In the genomic region with DNA sequence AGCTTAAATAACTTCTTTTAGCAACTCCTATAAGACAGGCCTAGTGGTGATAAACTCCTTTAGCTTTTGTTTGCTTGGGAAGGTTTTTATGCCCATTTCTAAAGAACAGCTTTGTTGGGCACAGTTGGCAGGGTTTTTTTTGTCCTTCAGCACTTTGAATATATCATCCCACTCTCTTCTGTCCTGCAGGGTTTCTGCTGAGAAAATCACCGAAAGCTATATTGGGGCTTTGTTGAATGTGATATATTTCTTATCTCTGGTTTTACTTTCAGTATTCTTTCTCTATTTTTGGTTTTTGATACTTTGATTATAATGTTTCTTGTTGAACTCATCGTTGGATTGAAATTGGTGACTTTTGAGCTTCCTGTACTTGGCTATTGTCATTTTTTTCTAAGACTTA, we compare ENCODE assay signal across 34 cellular contexts.
"Had no signal": no experiment of that assay in that cellular context is flagged by ENCODE, and none has a peak within 500 bp of the region (broad histone marks: within the 10 kb centered on the region; RNA-seq: fewer than 3 reads in every experiment).

No MANE protein-coding gene starts in this region.

- H3K27ac ChIP-seq: KMS-11 had no signal

- H3K27me3 ChIP-seq: MG63 had no signal

- H3K36me3 ChIP-seq: MG63 had no signal

- H3K9ac ChIP-seq: KMS-11 had no signal

- H3K9me3 ChIP-seq: MG63 had no signal

- H3K4me2 ChIP-seq: KMS-11 had no signal

- H3K4me3 ChIP-seq: MG63 had no signal

- DNase-seq: Karpas-422, Kasumi-1, MG63, MV-4-11, NCI-H1048, NCI-H1092, NCI-H1092 treated with DMSO at 0.1 percent for 48 hours, NCI-H1105, NCI-H1105 treated with DMSO at 0.1 percent for 48 hours, NCI-H1417, NCI-H1417 treated with DMSO at 0.1 percent for 48 hours, NCI-H1436, NCI-H1436 treated with DMSO at 0.1 percent for 48 hours, NCI-H146, NCI-H1694, NCI-H1694 treated with DMSO at 0.1 percent for 48 hours, NCI-H187, NCI-H187 treated with DMSO at 0.1 percent for 48 hours, NCI-H1930, NCI-H2029, NCI-H2029 treated with DMSO at 0.1 percent for 48 hours, NCI-H2081, NCI-H2081 treated with DMSO at 0.1 percent for 48 hours, NCI-H2107, NCI-H2171, NCI-H2171 treated with DMSO at 0.1 percent for 48 hours, NCI-H2227 treated with DMSO at 0.1 percent for 48 hours, NCI-H226, NCI-H345, NCI-H446, NCI-H446 treated with DMSO at 0.1 percent for 48 hours, NCI-H510A, NCI-H510A treated with DMSO at 0.1 percent for 48 hours had no signal
